9 cellular contexts compared by ENCODE assay signal in the genomic region with DNA sequence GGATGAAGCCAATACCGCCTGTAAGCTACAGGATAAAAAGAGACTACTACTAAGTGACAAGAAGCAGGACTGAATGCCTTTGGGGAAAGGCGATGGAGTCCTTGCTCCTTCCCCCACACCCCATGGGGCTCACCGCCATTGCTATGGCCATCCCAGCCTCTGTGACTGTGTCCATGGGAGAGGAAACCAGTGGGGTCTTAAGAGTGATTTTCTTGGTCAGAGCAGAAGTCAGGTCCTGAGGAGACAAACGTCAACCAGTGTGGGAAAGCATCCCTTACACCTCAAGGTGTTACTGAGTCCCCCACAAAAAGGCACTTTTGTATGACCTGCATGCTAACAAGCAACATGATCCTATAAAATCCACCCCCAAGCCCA. TPM values are rescaled to one million over a fixed set of nuclear protein-coding genes. Genes with fewer than 3 reads are reported as not detected.
A peak's percentile ranks its signal among the peaks of the same experiment; 100 is the strongest.
DNase-seq lines count a peak whose midpoint lies in the region; TF ChIP-seq lines count a peak whose summit lies in the region.
"Had no signal": no experiment of that assay in that cellular context is flagged by ENCODE, and none has a peak within 500 bp of the region (broad histone marks: within the 10 kb centered on the region; RNA-seq: fewer than 3 reads in every experiment).

No MANE protein-coding gene starts in this region.

- DNase-seq in A673 (ENCODE audit: low spot score) (no peak), breast epithelium (ENCODE audit: low spot score in 2 of 2) (no peak), NCI-H1092 treated with DMSO at 0.1 percent for 48 hours (lab: John Stamatoyannopoulos, UW) (no peak), dedifferentiated amniotic fluid mesenchymal stem cell (ENCODE audit: extremely low spot score) (no peak), mucosa of gallbladder (ENCODE audit: low spot score) (no peak), NCI-H2107 (lab: John Stamatoyannopoulos, UW) (no peak)
- DNase-seq: NCI-H187 treated with DMSO at 0.1 percent for 48 hours had no signal

- TF ChIP-seq POLR2A in breast epithelium (IDR thresholded peaks at IDR 0.05): no peak

- POLR2A ChIA-PET in A673 (lab: Charles Lee; ENCODE audit: low non-redundant PET): interaction anchor here (0.5 kb wide), 1 partner anchor 264 kb away, joined by 3 read pairs; no protein-coding TSS in a partner anchor

- BruUV-seq in A673 (replicated peaks; lab: Mats Ljungman, UMichigan): no TSS peak

- H3K27me3 ChIP-seq in A673 (replicated peaks; ENCODE audit: insufficient read depth, low read depth, low read length, poor library complexity) (no peaks in the 10 kb centered on the region), HUES64 (ENCODE audit: insufficient read depth, low read length) (no peaks in the 10 kb centered on the region), breast epithelium (no peaks in the 10 kb centered on the region), mucosa of rectum (ENCODE audit: control insufficient read depth in 2 of 2, insufficient read depth in 2 of 2, low read length in 2 of 2) (no peaks in the 10 kb centered on the region)

- peak overlapping the region; percentile 88 for H3K27ac ChIP-seq in A673 (ENCODE audit: low read depth, low read length, poor library complexity, severe bottlenecking)
- no peak overlapping the region for H3K27ac ChIP-seq in HUES64 (ENCODE audit: low read depth, low read length)
- peak overlapping the region; percentile 95 to 98 for H3K27ac ChIP-seq in breast epithelium
- peak overlapping the region in 1 of 2 donors; percentile 91 for H3K27ac ChIP-seq in mucosa of rectum (ENCODE audit: low read depth in 2 of 2, low read length in 2 of 2)

- TF ChIP-seq CTCF in A673 (conservative IDR thresholded peaks at IDR 0.05; ENCODE audit: low read depth, low read length) (no peak), breast epithelium (IDR thresholded peaks at IDR 0.05) (no peak)

- H3K9me3 ChIP-seq in A673 (ENCODE audit: low read depth, low read length, poor library complexity, severe bottlenecking): no peaks in the 10 kb centered on the region
- H3K9me3 ChIP-seq in HUES64 (ENCODE audit: insufficient read depth, low read depth, low read length): no peaks in the 10 kb centered on the region
- H3K9me3 ChIP-seq in breast epithelium: no peaks in the 10 kb centered on the region
- no peaks in the 10 kb centered on the region for H3K9me3 ChIP-seq in mucosa of rectum (ENCODE audit: control insufficient read depth in 2 of 2, low read length in 2 of 2)

- CTCF ChIA-PET in A673 (lab: Charles Lee): no interaction called here

- H3K4me1 ChIP-seq in A673 (ENCODE audit: insufficient read depth, low read length, poor library complexity, severe bottlenecking) (peaks cover 6% of the 10 kb centered on the region), HUES64 (ENCODE audit: insufficient read depth, low read length) (peaks cover 7% of the 10 kb centered on the region; the same call in 1 of the 2 replicates), breast epithelium (peaks cover under 1 to 7% of the 10 kb centered on the region in 2 donors), mucosa of rectum (ENCODE audit: control insufficient read depth in 2 of 2, insufficient read depth in 2 of 2, low read length in 2 of 2) (peaks cover 11 to 20% of the 10 kb centered on the region in 2 donors)

- intact Hi-C loops in A673 (cut with micrococcal nuclease; ENCODE audit: unreplicated experiment): no loop called here
- intact Hi-C loops in breast epithelium (cut with DNase I; ENCODE audit: low total_unique reads): no loop called here

- H3K36me3 ChIP-seq in A673 (ENCODE audit: insufficient read depth, low read length, poor library complexity, severe bottlenecking) (peaks cover 38% of the 10 kb centered on the region), HUES64 (ENCODE audit: insufficient read depth, low read length) (peaks cover 86% of the 10 kb centered on the region), breast epithelium (peaks cover 7% of the 10 kb centered on the region), mucosa of rectum (ENCODE audit: control insufficient read depth in 2 of 2, insufficient read depth in 2 of 2, low read length in 2 of 2) (peaks cover 54 to 71% of the 10 kb centered on the region in 2 donors)

- H3K9ac ChIP-seq in HUES64 (ENCODE audit: low read depth, low read length) (peak overlapping the region; percentile 86), mucosa of rectum (ENCODE audit: low read depth in 1 of 2, low read length in 2 of 2) (peak overlapping the region; percentile 87 to 93)

- H3K4me3 ChIP-seq in A673 (ENCODE audit: low read depth, low read length, poor library complexity, severe bottlenecking) (peak overlapping the region; percentile 66), HUES64 (ENCODE audit: low read length) (peak overlapping the region; percentile 71), breast epithelium (peak overlapping the region; percentile 69 to 78 (median 77)), mucosa of rectum (ENCODE audit: low read length in 2 of 2) (peak overlapping the region; percentile 62 to 79)

- 81% methylated on average over 3 of the region's 4 CpGs for WGBS in HUES64

RNA-seq across cellular contexts. Expression of gene IMPDH2, which starts 0.9 kb away (rescaled TPM):
- total RNA-seq in A673 (2021) (190 and 196 TPM in 2 replicates), breast epithelium (100 to 1,000 TPM; 123 to 216 (median 178) TPM), mucosa of gallbladder (136 TPM)
- polyA plus RNA-seq in HUES64 (2013, experiment 1 of 2): 202 TPM
- polyA plus RNA-seq in HUES64 (2013, experiment 2 of 2): 235 TPM

RNA-seq across cellular contexts. Expression of gene NDUFAF3, which starts 6.4 kb away (rescaled TPM):
- total RNA-seq in A673 (2021) (36.6 and 39.1 TPM in 2 replicates), breast epithelium (100 to 1,000 TPM; 151 to 171 (median 164) TPM), mucosa of gallbladder (83.3 TPM)
- 25.2 TPM for polyA plus RNA-seq in HUES64 (2013, experiment 1 of 2)
- polyA plus RNA-seq in HUES64 (2013, experiment 2 of 2): 35.8 TPM

RNA-seq across cellular contexts. Expression of gene DALRD3, which starts 9.9 kb away (rescaled TPM):
- total RNA-seq in A673 (2021): 13.2 and 15.8 TPM in 2 replicates
- 23.3 TPM for polyA plus RNA-seq in HUES64 (2013, experiment 1 of 2)
- polyA plus RNA-seq in HUES64 (2013, experiment 2 of 2): 27.9 TPM
- total RNA-seq in breast epithelium: 10 to 100 TPM; 27.5 to 48.4 (median 37.7) TPM
- total RNA-seq in mucosa of gallbladder: 37.1 TPM

RNA-seq across cellular contexts. Expression of gene WDR6, which starts 21.1 kb away (rescaled TPM):
- total RNA-seq in A673 (2021): 88.5 and 93.7 TPM in 2 replicates
- 102 TPM for polyA plus RNA-seq in HUES64 (2013, experiment 1 of 2)
- polyA plus RNA-seq in HUES64 (2013, experiment 2 of 2): 90.3 TPM
- total RNA-seq in breast epithelium: 100 to 1,000 TPM in 2 of 3 donors, 10 to 100 TPM in 1; 57.9 to 143 (median 135) TPM
- 283 TPM for total RNA-seq in mucosa of gallbladder

RNA-seq across cellular contexts. Expression of gene P4HTM, which starts 38.2 kb away (rescaled TPM):
- total RNA-seq in A673 (2021) (13.3 and 14.9 TPM in 2 replicates), breast epithelium (10 to 100 TPM; 29.9 to 59.7 (median 58.7) TPM), mucosa of gallbladder (104 TPM)
- polyA plus RNA-seq in HUES64 (2013, experiment 1 of 2): 9.9 TPM
- polyA plus RNA-seq in HUES64 (2013, experiment 2 of 2): 12.2 TPM
